1 cellular context compared by ENCODE assay signal in the genomic region with DNA sequence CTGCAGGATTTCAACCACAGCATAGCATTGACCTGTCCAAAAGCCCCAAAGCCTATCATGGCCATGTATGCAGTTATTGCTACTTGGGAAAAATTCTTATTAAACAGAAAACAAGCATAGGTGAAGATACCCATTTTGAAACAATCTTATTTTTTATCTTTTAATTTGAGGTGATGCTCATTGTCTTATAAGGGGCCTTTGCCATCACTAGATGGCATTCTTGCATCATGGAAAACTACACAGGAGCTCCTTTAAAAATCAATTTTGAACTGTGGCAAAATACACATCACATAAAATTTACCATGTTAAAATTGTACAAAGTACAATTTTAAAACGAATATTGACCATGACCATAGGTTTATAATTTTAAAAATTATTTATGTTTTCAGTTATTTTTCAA.
TF ChIP-seq lines count a peak whose summit lies in the region.

No MANE protein-coding gene starts in this region.

TF ChIP-seq in HepG2, 621 proteins besides CTCF, POLR2A, EP300 and RAD21 (continued from another document):
- TF ChIP-seq, protein P1, sequence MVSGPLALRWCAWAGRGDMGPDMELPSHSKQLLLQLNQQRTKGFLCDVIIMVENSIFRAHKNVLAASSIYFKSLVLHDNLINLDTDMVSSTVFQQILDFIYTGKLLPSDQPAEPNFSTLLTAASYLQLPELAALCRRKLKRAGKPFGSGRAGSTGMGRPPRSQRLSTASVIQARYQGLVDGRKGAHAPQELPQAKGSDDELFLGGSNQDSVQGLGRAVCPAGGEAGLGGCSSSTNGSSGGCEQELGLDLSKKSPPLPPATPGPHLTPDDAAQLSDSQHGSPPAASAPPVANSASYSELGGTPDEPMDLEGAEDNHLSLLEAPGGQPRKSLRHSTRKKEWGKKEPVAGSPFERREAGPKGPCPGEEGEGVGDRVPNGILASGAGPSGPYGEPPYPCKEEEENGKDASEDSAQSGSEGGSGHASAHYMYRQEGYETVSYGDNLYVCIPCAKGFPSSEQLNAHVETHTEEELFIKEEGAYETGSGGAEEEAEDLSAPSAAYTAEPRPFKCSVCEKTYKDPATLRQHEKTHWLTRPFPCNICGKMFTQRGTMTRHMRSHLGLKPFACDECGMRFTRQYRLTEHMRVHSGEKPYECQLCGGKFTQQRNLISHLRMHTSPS (CRISPR knock-in tag; IDR thresholded peaks at IDR 0.05; ENCODE audit: low read depth), result no peak
- TF ChIP-seq, protein P2, sequence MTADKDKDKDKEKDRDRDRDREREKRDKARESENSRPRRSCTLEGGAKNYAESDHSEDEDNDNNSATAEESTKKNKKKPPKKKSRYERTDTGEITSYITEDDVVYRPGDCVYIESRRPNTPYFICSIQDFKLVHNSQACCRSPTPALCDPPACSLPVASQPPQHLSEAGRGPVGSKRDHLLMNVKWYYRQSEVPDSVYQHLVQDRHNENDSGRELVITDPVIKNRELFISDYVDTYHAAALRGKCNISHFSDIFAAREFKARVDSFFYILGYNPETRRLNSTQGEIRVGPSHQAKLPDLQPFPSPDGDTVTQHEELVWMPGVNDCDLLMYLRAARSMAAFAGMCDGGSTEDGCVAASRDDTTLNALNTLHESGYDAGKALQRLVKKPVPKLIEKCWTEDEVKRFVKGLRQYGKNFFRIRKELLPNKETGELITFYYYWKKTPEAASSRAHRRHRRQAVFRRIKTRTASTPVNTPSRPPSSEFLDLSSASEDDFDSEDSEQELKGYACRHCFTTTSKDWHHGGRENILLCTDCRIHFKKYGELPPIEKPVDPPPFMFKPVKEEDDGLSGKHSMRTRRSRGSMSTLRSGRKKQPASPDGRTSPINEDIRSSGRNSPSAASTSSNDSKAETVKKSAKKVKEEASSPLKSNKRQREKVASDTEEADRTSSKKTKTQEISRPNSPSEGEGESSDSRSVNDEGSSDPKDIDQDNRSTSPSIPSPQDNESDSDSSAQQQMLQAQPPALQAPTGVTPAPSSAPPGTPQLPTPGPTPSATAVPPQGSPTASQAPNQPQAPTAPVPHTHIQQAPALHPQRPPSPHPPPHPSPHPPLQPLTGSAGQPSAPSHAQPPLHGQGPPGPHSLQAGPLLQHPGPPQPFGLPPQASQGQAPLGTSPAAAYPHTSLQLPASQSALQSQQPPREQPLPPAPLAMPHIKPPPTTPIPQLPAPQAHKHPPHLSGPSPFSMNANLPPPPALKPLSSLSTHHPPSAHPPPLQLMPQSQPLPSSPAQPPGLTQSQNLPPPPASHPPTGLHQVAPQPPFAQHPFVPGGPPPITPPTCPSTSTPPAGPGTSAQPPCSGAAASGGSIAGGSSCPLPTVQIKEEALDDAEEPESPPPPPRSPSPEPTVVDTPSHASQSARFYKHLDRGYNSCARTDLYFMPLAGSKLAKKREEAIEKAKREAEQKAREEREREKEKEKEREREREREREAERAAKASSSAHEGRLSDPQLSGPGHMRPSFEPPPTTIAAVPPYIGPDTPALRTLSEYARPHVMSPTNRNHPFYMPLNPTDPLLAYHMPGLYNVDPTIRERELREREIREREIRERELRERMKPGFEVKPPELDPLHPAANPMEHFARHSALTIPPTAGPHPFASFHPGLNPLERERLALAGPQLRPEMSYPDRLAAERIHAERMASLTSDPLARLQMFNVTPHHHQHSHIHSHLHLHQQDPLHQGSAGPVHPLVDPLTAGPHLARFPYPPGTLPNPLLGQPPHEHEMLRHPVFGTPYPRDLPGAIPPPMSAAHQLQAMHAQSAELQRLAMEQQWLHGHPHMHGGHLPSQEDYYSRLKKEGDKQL (CRISPR knock-in tag; IDR thresholded peaks at IDR 0.05; ENCODE audit: low read depth), result no peak
- TF ChIP-seq, protein P3, sequence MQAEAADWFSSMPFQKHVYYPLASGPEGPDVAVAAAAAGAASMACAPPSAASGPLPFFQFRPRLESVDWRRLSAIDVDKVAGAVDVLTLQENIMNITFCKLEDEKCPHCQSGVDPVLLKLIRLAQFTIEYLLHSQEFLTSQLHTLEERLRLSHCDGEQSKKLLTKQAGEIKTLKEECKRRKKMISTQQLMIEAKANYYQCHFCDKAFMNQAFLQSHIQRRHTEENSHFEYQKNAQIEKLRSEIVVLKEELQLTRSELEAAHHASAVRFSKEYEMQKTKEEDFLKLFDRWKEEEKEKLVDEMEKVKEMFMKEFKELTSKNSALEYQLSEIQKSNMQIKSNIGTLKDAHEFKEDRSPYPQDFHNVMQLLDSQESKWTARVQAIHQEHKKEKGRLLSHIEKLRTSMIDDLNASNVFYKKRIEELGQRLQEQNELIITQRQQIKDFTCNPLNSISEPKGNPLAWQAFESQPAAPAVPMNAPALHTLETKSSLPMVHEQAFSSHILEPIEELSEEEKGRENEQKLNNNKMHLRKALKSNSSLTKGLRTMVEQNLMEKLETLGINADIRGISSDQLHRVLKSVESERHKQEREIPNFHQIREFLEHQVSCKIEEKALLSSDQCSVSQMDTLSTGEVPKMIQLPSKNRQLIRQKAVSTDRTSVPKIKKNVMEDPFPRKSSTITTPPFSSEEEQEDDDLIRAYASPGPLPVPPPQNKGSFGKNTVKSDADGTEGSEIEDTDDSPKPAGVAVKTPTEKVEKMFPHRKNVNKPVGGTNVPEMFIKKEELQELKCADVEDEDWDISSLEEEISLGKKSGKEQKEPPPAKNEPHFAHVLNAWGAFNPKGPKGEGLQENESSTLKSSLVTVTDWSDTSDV (CRISPR knock-in tag; IDR thresholded peaks at IDR 0.05), result no peak
